Comparison of ENCODE assay signal across 18 cellular contexts in genomic region chrX:153731117-153731844, GRCh38. TPM values are rescaled to one million over a fixed set of nuclear protein-coding genes. Genes with fewer than 3 reads are reported as not detected.
A peak's percentile ranks its signal among the peaks of the same experiment; 100 is the strongest.
DNase-seq lines count a peak whose midpoint lies in the region; ATAC-seq, FAIRE-seq and TF ChIP-seq lines count a peak whose summit lies in the region.
"Had no signal": no experiment of that assay in that cellular context is flagged by ENCODE, and none has a peak within 500 bp of the region (broad histone marks: within the 10 kb centered on the region; RNA-seq: fewer than 3 reads in every experiment).

No MANE protein-coding gene starts in this region.

- H3K4me1 Mint-ChIP-seq in T-helper 2 cell treated with Interferon-gamma antibody and Interleukin-4, amounts not matched to agents 5 μg/mL and 100 μg/mL, for 36 hours (ENCODE audit: low read depth), result peaks cover 28% of the 10 kb centered on the region
- H3K4me1 Mint-ChIP-seq in effector memory CD8-positive, alpha-beta T cell (ENCODE audit: low read depth in 2 of 2), result peaks cover 19 to 30% of the 10 kb centered on the region in 2 donors

- H3K4me1 ChIP-seq in A549, result peaks cover 10% of the 10 kb centered on the region

- WGBS in A549 (ENCODE audit: missing lambda C conversion rate), result 67% methylated on average over 6 of the region's 6 CpGs

- peaks cover 31% of the 10 kb centered on the region for H3K36me3 Mint-ChIP-seq in T-helper 2 cell treated with Interferon-gamma antibody and Interleukin-4, amounts not matched to agents 5 μg/mL and 100 μg/mL, for 36 hours (ENCODE audit: low read depth)
- peaks cover 4% of the 10 kb centered on the region for H3K36me3 Mint-ChIP-seq in effector memory CD8-positive, alpha-beta T cell (ENCODE audit: insufficient read depth)

- no peaks in the 10 kb centered on the region for H3K27me3 Mint-ChIP-seq in T-helper 2 cell treated with Interferon-gamma antibody and Interleukin-4, amounts not matched to agents 5 μg/mL and 100 μg/mL, for 36 hours (ENCODE audit: low read depth)
- H3K27me3 Mint-ChIP-seq in effector memory CD8-positive, alpha-beta T cell, result no peaks in the 10 kb centered on the region

- ATAC-seq in A549, result no peak
- ATAC-seq in effector memory CD8-positive, alpha-beta T cell (replicated peaks), result no peak
- ATAC-seq in GM18873 (IDR thresholded peaks at IDR 0.05; ENCODE audit: low FRiP score, unreplicated experiment), result no peak
- ATAC-seq in HG03196 (IDR thresholded peaks at IDR 0.05; ENCODE audit: unreplicated experiment), result no peak
- ATAC-seq: activated CD4-positive, CD25-positive, alpha-beta regulatory T cell treated with anti-CD3 and anti-CD28 coated beads, Interleukin-2, amount 50 U/mL, for 24 hours had no signal

- no peak overlapping the region for H3K4me2 ChIP-seq in A549

- H3K27ac ChIP-seq in A549, result no peak overlapping the region
- H3K27ac ChIP-seq: epithelial cell of prostate had no signal

- POLR2A ChIA-PET in A549 (lab: Yijun Ruan, JAX), result no interaction called here

- peaks cover 14% of the 10 kb centered on the region for H3K9me3 Mint-ChIP-seq in T-helper 2 cell treated with Interferon-gamma antibody and Interleukin-4, amounts not matched to agents 5 μg/mL and 100 μg/mL, for 36 hours
- H3K9me3 Mint-ChIP-seq in effector memory CD8-positive, alpha-beta T cell, result no peaks in the 10 kb centered on the region

- no peak overlapping the region for H3K4me3 Mint-ChIP-seq in T-helper 2 cell treated with Interferon-gamma antibody and Interleukin-4, amounts not matched to agents 5 μg/mL and 100 μg/mL, for 36 hours
- H3K4me3 Mint-ChIP-seq in effector memory CD8-positive, alpha-beta T cell, result peak overlapping the region; percentile 6 to 20

- H3K4me3 ChIP-seq in A549, result no peak overlapping the region
- no peak overlapping the region for H3K4me3 ChIP-seq in GM12865 (ENCODE audit: low read depth, low read length)

- peak; percentile 92 for FAIRE-seq in A549 (lab: Jason Lieb, UNC)

- DNase-seq in A549 (ENCODE audit: low read depth in 1 of 2, low spot score in 1 of 2) (no peak), GM12865 (ENCODE audit: low read depth) (peak; percentile 13), HPDE6-E6E7 (ENCODE audit: extremely low spot score) (no peak), superior temporal gyrus (ENCODE audit: extremely low spot score) (no peak)
- DNase-seq in T-helper 2 cell treated with Interferon-gamma antibody and Interleukin-4, amounts not matched to agents 5 μg/mL and 100 μg/mL, for 36 hours (ENCODE audit: low spot score), result no peak
- DNase-seq in effector memory CD8-positive, alpha-beta T cell, result no peak
- DNase-seq: activated effector memory CD4-positive, alpha-beta T cell treated with Interleukin-2 at 50 U/mL for 16 hours; BE2C; central memory CD4-positive, alpha-beta T cell; DMS79; hypothalamus; NCI-H1092 treated with DMSO at 0.1 percent for 48 hours; stimulated activated CD4-positive, alpha-beta T cell treated with anti-CD3 and anti-CD28 coated beads, Interleukin-1b, Interleukin-23, amount 100 ng/mL, for 48 hours; stimulated activated CD8-positive, alpha-beta memory T cell treated with anti-CD3 and anti-CD28 coated beads, Interleukin-4, amount 100 ng/mL, for 48 hours had no signal

- H3K9me3 ChIP-seq in A549, result no peaks in the 10 kb centered on the region
- H3K9me3 ChIP-seq: BE2C had no signal

- TF ChIP-seq RAD21 in A549 (conservative IDR thresholded peaks at IDR 0.05 in 1 of 2, IDR thresholded peaks at IDR 0.05 in 1 of 2), result no peak

- TF ChIP-seq EP300 in A549 (IDR thresholded peaks at IDR 0.05), result no peak

- TF ChIP-seq POLR2A in A549 (IDR thresholded peaks at IDR 0.05; ENCODE audit: low read length), result no peak

- CTCF ChIA-PET in A549 (lab: Yijun Ruan, JAX), result interaction anchor here (2.0 kb wide), 1 partner anchor 33 kb away, joined by 7 read pairs; the partner anchor contains the start of gene PLXNB3

- TF ChIP-seq CTCF in A549 (IDR thresholded peaks at IDR 0.05) (no peak), GM12865 (IDR thresholded peaks at IDR 0.05; ENCODE audit: insufficient read depth, low read depth, low read length, missing control alignments) (no peak)

- peak overlapping the region; percentile 41 for H3K27ac Mint-ChIP-seq in T-helper 2 cell treated with Interferon-gamma antibody and Interleukin-4, amounts not matched to agents 5 μg/mL and 100 μg/mL, for 36 hours
- H3K27ac Mint-ChIP-seq in effector memory CD8-positive, alpha-beta T cell, result peak overlapping the region; percentile 46 to 64

TF ChIP-seq in A549, 52 proteins besides CTCF, POLR2A, EP300 and RAD21:
- TF ChIP-seq CEBPB (IDR thresholded peaks at IDR 0.05), result peak; percentile 48 to 78; a peak in 3 of 4 replicates
- TF ChIP-seq, protein P1, sequence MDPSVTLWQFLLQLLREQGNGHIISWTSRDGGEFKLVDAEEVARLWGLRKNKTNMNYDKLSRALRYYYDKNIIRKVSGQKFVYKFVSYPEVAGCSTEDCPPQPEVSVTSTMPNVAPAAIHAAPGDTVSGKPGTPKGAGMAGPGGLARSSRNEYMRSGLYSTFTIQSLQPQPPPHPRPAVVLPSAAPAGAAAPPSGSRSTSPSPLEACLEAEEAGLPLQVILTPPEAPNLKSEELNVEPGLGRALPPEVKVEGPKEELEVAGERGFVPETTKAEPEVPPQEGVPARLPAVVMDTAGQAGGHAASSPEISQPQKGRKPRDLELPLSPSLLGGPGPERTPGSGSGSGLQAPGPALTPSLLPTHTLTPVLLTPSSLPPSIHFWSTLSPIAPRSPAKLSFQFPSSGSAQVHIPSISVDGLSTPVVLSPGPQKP (IDR thresholded peaks at IDR 0.05; ENCODE audit: low read depth, low read length), result no peak

RNA-seq across cellular contexts. Expression of gene ABCD1, which starts 6.6 kb away (rescaled TPM):
- 1.7 and 1.8 TPM in 2 replicates for polyA plus RNA-seq in A549 (2011; rRNA removed)
- 3.0 and 3.8 TPM in 2 replicates for polyA plus RNA-seq in A549 (2012; cell fraction: cytosol; rRNA removed)
- 10.0 and 12.8 TPM in 2 replicates for polyA plus RNA-seq in A549 (2012; cell fraction: nucleus; rRNA removed)
- 3.3 to 5.1 TPM (median 3.8 TPM) in 3 replicates for polyA plus RNA-seq in A549 (2017; fragmentation: RNase III; extraction: RNeasy Plus Mini Kit Qiagen cat#74134 plus additional on column Dnase treatment)
- polyA minus RNA-seq in A549 (2011; rRNA and poly(A)+ RNA removed), result 2.1 and 4.0 TPM in 2 replicates

RNA-seq across cellular contexts. Expression of gene BCAP31, which starts 7.1 kb away (rescaled TPM):
- 217 and 257 TPM in 2 replicates for polyA plus RNA-seq in A549 (2011; rRNA removed)
- polyA plus RNA-seq in A549 (2012; cell fraction: cytosol; rRNA removed), result 205 and 233 TPM in 2 replicates
- polyA plus RNA-seq in A549 (2012; cell fraction: nucleus; rRNA removed), result 237 and 262 TPM in 2 replicates
- polyA plus RNA-seq in A549 (2017; fragmentation: RNase III; extraction: RNeasy Plus Mini Kit Qiagen cat#74134 plus additional on column Dnase treatment), result 335 to 351 TPM (median 349 TPM) in 3 replicates
- 175 and 185 TPM in 2 replicates for polyA minus RNA-seq in A549 (2011; rRNA and poly(A)+ RNA removed)

RNA-seq across cellular contexts. Expression of gene PLXNB3, which starts 32.8 kb away (rescaled TPM):
- polyA plus RNA-seq in A549 (2011; rRNA removed) (1.1 and 1.2 TPM in 2 replicates), A549 (2017; fragmentation: RNase III; extraction: RNeasy Plus Mini Kit Qiagen cat#74134 plus additional on column Dnase treatment) (2.5 to 3.9 TPM (median 3.1 TPM) in 3 replicates)
- 4.1 and 5.5 TPM in 2 replicates for polyA plus RNA-seq in A549 (2012; cell fraction: cytosol; rRNA removed)
- 16.1 and 22.5 TPM in 2 replicates for polyA plus RNA-seq in A549 (2012; cell fraction: nucleus; rRNA removed)
- polyA minus RNA-seq in A549 (2011; rRNA and poly(A)+ RNA removed), result 2.0 and 3.2 TPM in 2 replicates

RNA-seq across cellular contexts. Expression of gene SLC6A8, which starts 43.6 kb away (rescaled TPM):
- 2.0 and 3.4 TPM in 2 replicates for polyA plus RNA-seq in A549 (2011; rRNA removed)
- 4.2 and 7.4 TPM in 2 replicates for polyA plus RNA-seq in A549 (2012; cell fraction: cytosol; rRNA removed)
- 10.2 and 14.9 TPM in 2 replicates for polyA plus RNA-seq in A549 (2012; cell fraction: nucleus; rRNA removed)
- 5.7 to 6.9 TPM (median 6.1 TPM) in 3 replicates for polyA plus RNA-seq in A549 (2017; fragmentation: RNase III; extraction: RNeasy Plus Mini Kit Qiagen cat#74134 plus additional on column Dnase treatment)
- polyA minus RNA-seq in A549 (2011; rRNA and poly(A)+ RNA removed), result 8.6 and 9.8 TPM in 2 replicates

RNA-seq across cellular contexts. Expression of gene SRPK3, which starts 49.6 kb away (rescaled TPM):
- polyA plus RNA-seq in A549 (2011; rRNA removed), result not detected in 2 replicates
- 0.04 and 0.08 TPM in 2 replicates for polyA plus RNA-seq in A549 (2012; cell fraction: cytosol; rRNA removed)
- 0.17 and 0.35 TPM in 2 replicates for polyA plus RNA-seq in A549 (2012; cell fraction: nucleus; rRNA removed)
- 0.03 to 0.08 TPM (median 0.05 TPM) in 3 replicates for polyA plus RNA-seq in A549 (2017; fragmentation: RNase III; extraction: RNeasy Plus Mini Kit Qiagen cat#74134 plus additional on column Dnase treatment)
- not detected in 2 replicates for polyA minus RNA-seq in A549 (2011; rRNA and poly(A)+ RNA removed)
